Comparison of ENCODE assay signal across 1 cellular context in the genomic region with DNA sequence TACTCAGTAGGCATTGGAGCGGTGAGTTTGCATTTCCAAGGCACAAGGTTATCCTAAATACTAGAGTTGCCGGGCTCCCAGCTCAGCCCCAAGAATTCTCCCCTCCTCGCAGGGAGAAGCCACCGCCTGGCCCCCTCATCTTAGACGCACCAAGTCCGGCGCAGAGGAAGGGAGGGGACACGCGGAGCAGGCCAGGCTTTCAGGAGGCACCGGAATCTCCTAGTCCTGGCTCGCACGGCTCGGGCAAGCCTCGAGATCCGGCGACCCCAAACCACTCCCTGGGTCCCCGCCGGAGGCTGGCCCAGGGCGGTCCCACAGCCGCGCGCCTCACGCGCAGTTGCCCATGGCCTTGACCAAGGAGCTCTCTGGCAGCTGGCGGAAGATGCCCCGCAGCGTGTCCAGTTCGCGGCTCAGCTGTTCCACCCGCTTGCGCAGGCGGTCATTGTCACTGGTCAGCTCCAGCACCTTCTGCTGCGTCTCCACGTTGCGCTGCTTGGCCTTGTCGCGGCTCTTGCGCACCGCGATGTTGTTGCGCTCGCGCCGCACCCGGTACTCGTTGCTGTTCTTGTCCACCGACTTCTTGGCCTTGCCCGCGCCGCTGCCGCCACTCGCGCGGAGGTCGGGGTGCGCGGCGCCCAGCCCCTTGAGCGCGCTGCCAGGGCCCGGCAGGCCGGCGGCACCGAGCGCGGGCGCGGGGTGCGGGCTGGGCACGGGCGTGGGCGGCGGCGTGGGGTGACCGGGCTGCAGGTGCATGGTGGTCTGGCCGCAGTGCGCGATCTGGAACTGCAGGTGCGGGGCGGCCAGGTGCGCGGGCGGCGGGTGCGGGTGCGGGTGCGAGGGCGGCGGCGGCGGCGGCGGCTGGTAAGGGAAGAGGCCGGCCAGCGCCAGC.
A peak's percentile ranks its signal among the peaks of the same experiment; 100 is the strongest.
TF ChIP-seq lines count a peak whose summit lies in the region.

No MANE protein-coding gene starts in this region.

TF ChIP-seq in HepG2, 621 proteins besides CTCF, POLR2A, EP300 and RAD21 (continued from another document and continues in another):
- TF ChIP-seq, protein P1, sequence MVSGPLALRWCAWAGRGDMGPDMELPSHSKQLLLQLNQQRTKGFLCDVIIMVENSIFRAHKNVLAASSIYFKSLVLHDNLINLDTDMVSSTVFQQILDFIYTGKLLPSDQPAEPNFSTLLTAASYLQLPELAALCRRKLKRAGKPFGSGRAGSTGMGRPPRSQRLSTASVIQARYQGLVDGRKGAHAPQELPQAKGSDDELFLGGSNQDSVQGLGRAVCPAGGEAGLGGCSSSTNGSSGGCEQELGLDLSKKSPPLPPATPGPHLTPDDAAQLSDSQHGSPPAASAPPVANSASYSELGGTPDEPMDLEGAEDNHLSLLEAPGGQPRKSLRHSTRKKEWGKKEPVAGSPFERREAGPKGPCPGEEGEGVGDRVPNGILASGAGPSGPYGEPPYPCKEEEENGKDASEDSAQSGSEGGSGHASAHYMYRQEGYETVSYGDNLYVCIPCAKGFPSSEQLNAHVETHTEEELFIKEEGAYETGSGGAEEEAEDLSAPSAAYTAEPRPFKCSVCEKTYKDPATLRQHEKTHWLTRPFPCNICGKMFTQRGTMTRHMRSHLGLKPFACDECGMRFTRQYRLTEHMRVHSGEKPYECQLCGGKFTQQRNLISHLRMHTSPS (CRISPR knock-in tag; IDR thresholded peaks at IDR 0.05; ENCODE audit: low read depth), result peak; percentile 45; the same call in 1 of the 2 replicates
- no peak for TF ChIP-seq EED (CRISPR knock-in tag; IDR thresholded peaks at IDR 0.05)
- TF ChIP-seq ZNF577 (CRISPR knock-in tag; IDR thresholded peaks at IDR 0.05; ENCODE audit: borderline replicate concordance, low read depth), result no peak
- no peak for TF ChIP-seq SYNCRIP (IDR thresholded peaks at IDR 0.05; ENCODE audit: insufficient read depth, low read depth, low read length)
- peak; percentile 84 for TF ChIP-seq RBFOX2 (IDR thresholded peaks at IDR 0.05; ENCODE audit: low read depth, low read length)
- TF ChIP-seq ZNF230 (CRISPR knock-in tag; IDR thresholded peaks at IDR 0.05), result no peak
- TF ChIP-seq ZNF274 (CRISPR knock-in tag; IDR thresholded peaks at IDR 0.05), result peak; percentile 40; the same call in 1 of the 2 replicates
- 0 out of 2 replicates have a peak, but pooled peaks have one; percentile 54 for TF ChIP-seq HDAC2 (CRISPR knock-in tag; IDR thresholded peaks at IDR 0.05)
- TF ChIP-seq ZNF333 (CRISPR knock-in tag; IDR thresholded peaks at IDR 0.05; ENCODE audit: borderline replicate concordance), result peak; percentile 55; the same call in 1 of the 2 replicates
- TF ChIP-seq, protein P2, sequence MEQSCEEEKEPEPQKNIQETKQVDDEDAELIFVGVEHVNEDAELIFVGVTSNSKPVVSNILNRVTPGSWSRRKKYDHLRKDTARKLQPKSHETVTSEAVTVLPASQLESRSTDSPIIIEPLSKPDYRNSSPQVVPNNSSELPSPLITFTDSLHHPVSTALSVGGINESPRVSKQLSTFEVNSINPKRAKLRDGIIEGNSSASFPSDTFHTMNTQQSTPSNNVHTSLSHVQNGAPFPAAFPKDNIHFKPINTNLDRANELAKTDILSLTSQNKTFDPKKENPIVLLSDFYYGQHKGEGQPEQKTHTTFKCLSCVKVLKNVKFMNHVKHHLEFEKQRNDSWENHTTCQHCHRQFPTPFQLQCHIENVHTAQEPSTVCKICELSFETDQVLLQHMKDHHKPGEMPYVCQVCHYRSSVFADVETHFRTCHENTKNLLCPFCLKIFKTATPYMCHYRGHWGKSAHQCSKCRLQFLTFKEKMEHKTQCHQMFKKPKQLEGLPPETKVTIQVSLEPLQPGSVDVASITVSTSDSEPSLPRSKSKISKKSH (CRISPR knock-in tag; IDR thresholded peaks at IDR 0.05; ENCODE audit: borderline replicate concordance), result no peak
- peak; percentile 57; the same call in 1 of the 2 replicates for TF ChIP-seq NCOA5 (CRISPR knock-in tag; IDR thresholded peaks at IDR 0.05)
- 0 out of 2 replicates have a peak, but pooled peaks have one; percentile 44 for TF ChIP-seq ARNTL (CRISPR knock-in tag; IDR thresholded peaks at IDR 0.05)
- TF ChIP-seq, protein P3, sequence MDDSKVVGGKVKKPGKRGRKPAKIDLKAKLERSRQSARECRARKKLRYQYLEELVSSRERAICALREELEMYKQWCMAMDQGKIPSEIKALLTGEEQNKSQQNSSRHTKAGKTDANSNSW (CRISPR knock-in tag; IDR thresholded peaks at IDR 0.05; ENCODE audit: borderline replicate concordance), result 0 out of 2 replicates have a peak, but pooled peaks have one; percentile 52
- TF ChIP-seq NFIC (IDR thresholded peaks at IDR 0.05; ENCODE audit: low read length), result no peak
- TF ChIP-seq KDM2A (CRISPR knock-in tag; IDR thresholded peaks at IDR 0.05; ENCODE audit: borderline replicate concordance, low read depth), result peak; percentile 66
- TF ChIP-seq, protein P4, sequence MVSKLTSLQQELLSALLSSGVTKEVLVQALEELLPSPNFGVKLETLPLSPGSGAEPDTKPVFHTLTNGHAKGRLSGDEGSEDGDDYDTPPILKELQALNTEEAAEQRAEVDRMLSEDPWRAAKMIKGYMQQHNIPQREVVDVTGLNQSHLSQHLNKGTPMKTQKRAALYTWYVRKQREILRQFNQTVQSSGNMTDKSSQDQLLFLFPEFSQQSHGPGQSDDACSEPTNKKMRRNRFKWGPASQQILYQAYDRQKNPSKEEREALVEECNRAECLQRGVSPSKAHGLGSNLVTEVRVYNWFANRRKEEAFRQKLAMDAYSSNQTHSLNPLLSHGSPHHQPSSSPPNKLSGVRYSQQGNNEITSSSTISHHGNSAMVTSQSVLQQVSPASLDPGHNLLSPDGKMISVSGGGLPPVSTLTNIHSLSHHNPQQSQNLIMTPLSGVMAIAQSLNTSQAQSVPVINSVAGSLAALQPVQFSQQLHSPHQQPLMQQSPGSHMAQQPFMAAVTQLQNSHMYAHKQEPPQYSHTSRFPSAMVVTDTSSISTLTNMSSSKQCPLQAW (CRISPR knock-in tag; IDR thresholded peaks at IDR 0.05), result 0 out of 2 replicates have a peak, but pooled peaks have one; percentile 65
- no peak for TF ChIP-seq SATB2 (CRISPR knock-in tag; IDR thresholded peaks at IDR 0.05)
- no peak for TF ChIP-seq ZNF724P (CRISPR knock-in tag; IDR thresholded peaks at IDR 0.05; ENCODE audit: borderline replicate concordance)
- TF ChIP-seq, protein P5, sequence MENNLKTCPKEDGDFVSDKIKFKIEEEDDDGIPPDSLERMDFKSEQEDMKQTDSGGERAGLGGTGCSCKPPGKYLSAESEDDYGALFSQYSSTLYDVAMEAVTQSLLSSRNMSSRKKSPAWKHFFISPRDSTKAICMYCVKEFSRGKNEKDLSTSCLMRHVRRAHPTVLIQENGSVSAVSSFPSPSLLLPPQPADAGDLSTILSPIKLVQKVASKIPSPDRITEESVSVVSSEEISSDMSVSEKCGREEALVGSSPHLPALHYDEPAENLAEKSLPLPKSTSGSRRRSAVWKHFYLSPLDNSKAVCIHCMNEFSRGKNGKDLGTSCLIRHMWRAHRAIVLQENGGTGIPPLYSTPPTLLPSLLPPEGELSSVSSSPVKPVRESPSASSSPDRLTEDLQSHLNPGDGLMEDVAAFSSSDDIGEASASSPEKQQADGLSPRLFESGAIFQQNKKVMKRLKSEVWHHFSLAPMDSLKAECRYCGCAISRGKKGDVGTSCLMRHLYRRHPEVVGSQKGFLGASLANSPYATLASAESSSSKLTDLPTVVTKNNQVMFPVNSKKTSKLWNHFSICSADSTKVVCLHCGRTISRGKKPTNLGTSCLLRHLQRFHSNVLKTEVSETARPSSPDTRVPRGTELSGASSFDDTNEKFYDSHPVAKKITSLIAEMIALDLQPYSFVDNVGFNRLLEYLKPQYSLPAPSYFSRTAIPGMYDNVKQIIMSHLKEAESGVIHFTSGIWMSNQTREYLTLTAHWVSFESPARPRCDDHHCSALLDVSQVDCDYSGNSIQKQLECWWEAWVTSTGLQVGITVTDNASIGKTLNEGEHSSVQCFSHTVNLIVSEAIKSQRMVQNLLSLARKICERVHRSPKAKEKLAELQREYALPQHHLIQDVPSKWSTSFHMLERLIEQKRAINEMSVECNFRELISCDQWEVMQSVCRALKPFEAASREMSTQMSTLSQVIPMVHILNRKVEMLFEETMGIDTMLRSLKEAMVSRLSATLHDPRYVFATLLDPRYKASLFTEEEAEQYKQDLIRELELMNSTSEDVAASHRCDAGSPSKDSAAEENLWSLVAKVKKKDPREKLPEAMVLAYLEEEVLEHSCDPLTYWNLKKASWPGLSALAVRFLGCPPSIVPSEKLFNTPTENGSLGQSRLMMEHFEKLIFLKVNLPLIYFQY (CRISPR knock-in tag; IDR thresholded peaks at IDR 0.05; ENCODE audit: borderline replicate concordance), result no peak
- no peak for TF ChIP-seq SP4 (CRISPR knock-in tag; IDR thresholded peaks at IDR 0.05)
- TF ChIP-seq YEATS4 (CRISPR knock-in tag; IDR thresholded peaks at IDR 0.05; ENCODE audit: borderline replicate concordance), result no peak
- TF ChIP-seq HNRNPL (IDR thresholded peaks at IDR 0.05; ENCODE audit: low read depth, low read length), result 0 out of 2 replicates have a peak, but pooled peaks have one; percentile 60
- TF ChIP-seq HNRNPLL (IDR thresholded peaks at IDR 0.05; ENCODE audit: low read depth, low read length, poor library complexity, severe bottlenecking), result peak; percentile 82
- TF ChIP-seq ZNF776 (CRISPR knock-in tag; IDR thresholded peaks at IDR 0.05), result 0 out of 2 replicates have a peak, but pooled peaks have one; percentile 39
- TF ChIP-seq ZNF747 (CRISPR knock-in tag; IDR thresholded peaks at IDR 0.05; ENCODE audit: borderline replicate concordance), result no peak
- no peak for TF ChIP-seq ZNF614 (CRISPR knock-in tag; IDR thresholded peaks at IDR 0.05; ENCODE audit: borderline replicate concordance)
- TF ChIP-seq, protein P6, sequence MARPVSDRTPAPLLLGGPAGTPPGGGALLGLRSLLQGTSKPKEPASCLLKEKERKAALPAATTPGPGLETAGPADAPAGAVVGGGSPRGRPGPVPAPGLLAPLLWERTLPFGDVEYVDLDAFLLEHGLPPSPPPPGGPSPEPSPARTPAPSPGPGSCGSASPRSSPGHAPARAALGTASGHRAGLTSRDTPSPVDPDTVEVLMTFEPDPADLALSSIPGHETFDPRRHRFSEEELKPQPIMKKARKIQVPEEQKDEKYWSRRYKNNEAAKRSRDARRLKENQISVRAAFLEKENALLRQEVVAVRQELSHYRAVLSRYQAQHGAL (CRISPR knock-in tag; IDR thresholded peaks at IDR 0.05; ENCODE audit: not compliant biosample characterization), result no peak
- peak; percentile 9; the same call in 1 of the 2 replicates for TF ChIP-seq BCL6 (CRISPR knock-in tag; IDR thresholded peaks at IDR 0.05)
- TF ChIP-seq, protein P7, sequence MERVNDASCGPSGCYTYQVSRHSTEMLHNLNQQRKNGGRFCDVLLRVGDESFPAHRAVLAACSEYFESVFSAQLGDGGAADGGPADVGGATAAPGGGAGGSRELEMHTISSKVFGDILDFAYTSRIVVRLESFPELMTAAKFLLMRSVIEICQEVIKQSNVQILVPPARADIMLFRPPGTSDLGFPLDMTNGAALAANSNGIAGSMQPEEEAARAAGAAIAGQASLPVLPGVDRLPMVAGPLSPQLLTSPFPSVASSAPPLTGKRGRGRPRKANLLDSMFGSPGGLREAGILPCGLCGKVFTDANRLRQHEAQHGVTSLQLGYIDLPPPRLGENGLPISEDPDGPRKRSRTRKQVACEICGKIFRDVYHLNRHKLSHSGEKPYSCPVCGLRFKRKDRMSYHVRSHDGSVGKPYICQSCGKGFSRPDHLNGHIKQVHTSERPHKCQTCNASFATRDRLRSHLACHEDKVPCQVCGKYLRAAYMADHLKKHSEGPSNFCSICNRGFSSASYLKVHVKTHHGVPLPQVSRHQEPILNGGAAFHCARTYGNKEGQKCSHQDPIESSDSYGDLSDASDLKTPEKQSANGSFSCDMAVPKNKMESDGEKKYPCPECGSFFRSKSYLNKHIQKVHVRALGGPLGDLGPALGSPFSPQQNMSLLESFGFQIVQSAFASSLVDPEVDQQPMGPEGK (CRISPR knock-in tag; IDR thresholded peaks at IDR 0.05), result no peak
- TF ChIP-seq, protein P8, sequence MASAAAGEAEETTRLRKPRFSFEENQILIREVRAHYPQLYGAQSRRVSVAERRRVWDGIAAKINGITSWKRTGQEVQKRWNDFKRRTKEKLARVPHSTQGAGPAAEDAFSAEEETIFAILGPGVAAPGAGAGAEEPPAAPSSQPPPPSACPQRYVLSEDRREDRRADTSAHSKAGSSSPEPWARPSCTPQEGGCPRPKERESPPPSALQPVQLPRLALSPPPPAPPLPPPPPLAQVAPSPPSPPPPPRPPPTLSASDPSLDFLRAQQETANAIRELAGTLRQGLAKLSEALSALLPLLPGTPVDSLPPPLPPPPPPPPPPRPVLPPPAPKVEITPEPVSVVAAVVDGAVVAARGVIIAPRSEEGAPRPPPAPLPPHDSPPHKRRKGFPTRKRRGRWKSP (CRISPR knock-in tag; IDR thresholded peaks at IDR 0.05), result 0 out of 2 replicates have a peak, but pooled peaks have one; percentile 49
- no peak for TF ChIP-seq ZBTB8A (CRISPR knock-in tag; IDR thresholded peaks at IDR 0.05; ENCODE audit: borderline replicate concordance, low read depth)
- peak; percentile 58; the same call in 1 of the 2 replicates for TF ChIP-seq KDM5B (CRISPR knock-in tag; IDR thresholded peaks at IDR 0.05; ENCODE audit: borderline replicate concordance)
